Comparison of ENCODE assay signal across 35 cellular contexts in the genomic region with DNA sequence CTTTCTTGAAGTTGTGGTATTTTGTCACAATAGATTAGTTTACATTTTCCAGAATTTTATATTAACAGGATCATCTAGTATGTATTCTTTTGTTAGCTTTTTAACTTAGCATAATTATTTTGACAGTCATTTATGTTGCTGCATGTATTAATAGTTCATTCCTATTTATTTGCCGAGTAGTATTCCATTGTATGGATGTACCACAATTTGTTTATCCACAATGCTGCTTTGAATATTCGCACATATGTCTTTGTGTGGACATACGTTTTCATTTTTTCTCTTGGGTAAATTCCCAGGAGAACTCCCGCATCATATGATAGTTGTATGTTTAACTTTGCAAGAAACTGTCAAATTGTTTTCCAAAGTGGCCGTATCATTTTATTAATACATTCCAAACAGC.
"Had no signal": no experiment of that assay in that cellular context is flagged by ENCODE, and none has a peak within 500 bp of the region (broad histone marks: within the 10 kb centered on the region; RNA-seq: fewer than 3 reads in every experiment).

No MANE protein-coding gene starts in this region.

- DNase-seq: activated B cell treated with CpG ODN at 0.5 μM for 24 hours; activated CD4-positive, alpha-beta memory T cell treated with anti-CD3 and anti-CD28 coated beads for 36 hours; activated CD4-positive, alpha-beta T cell treated with anti-CD3 and anti-CD28 coated beads for 4 hours; activated CD4-positive, alpha-beta T cell treated with anti-CD3 and anti-CD28 coated beads, Interleukin-2, amount 10 ng/mL, durations not matched to agents 24 days and 14 days; activated CD4-positive, alpha-beta T cell treated with anti-CD3 and anti-CD28 coated beads, Interleukin-2, amount 50 U/mL, for 1 hour; activated CD4-positive, alpha-beta T cell treated with anti-CD3 and anti-CD28 coated beads, Interleukin-2, amount 50 U/mL, for 4 hours; activated CD4-positive, CD25-positive, alpha-beta regulatory T cell treated with anti-CD3 and anti-CD28 coated beads, Interleukin-2, amount 50 U/mL, for 72 hours; activated CD8-positive, alpha-beta memory T cell treated with anti-CD3 and anti-CD28 coated beads, Interleukin-2, amount 50 U/mL, for 4 hours; activated CD8-positive, alpha-beta T cell treated with anti-CD3 and anti-CD28 coated beads for 36 hours; activated effector memory CD4-positive, alpha-beta T cell treated with anti-CD3 and anti-CD28 coated beads, Interleukin-2, amount 50 U/mL, for 16 hours; activated gamma-delta T cell treated with Interleukin-2 at 50 U/mL for 16 hours; activated naive CD4-positive, alpha-beta T cell; activated naive CD4-positive, alpha-beta T cell treated with anti-CD3 and anti-CD28 coated beads for 36 hours; activated naive CD8-positive, alpha-beta T cell treated with anti-CD3 and anti-CD28 coated beads, Interleukin-2, amount 10 ng/mL, durations not matched to agents 7 days and 5 days; activated naive CD8-positive, alpha-beta T cell treated with anti-CD3 and anti-CD28 coated beads, Interleukin-2, amount 50 U/mL, for 24 hours; activated T-cell treated with anti-CD3 and anti-CD28 coated beads for 4 hours; activated T-cell treated with anti-CD3 and anti-CD28 coated beads, Interleukin-2, amount 50 U/mL, for 1 hour; activated T-cell treated with anti-CD3 and anti-CD28 coated beads, Interleukin-2, amount 50 U/mL, for 4 hours; activated T-cell treated with anti-CD3 and anti-CD28 coated beads, Interleukin-2, amount 50 U/mL, for 72 hours; aorta; caudate nucleus; cerebellar nuclear complex; T-helper 1 cell; T-helper 2 cell; T-helper 9 cell had no signal

- H3K4me1 Mint-ChIP-seq: activated B cell treated with CpG ODN at 0.5 μM for 24 hours; activated CD4-positive, alpha-beta T cell treated with anti-CD3 and anti-CD28 coated beads, Interleukin-2, amount 10 ng/mL, durations not matched to agents 24 days and 14 days; activated naive CD4-positive, alpha-beta T cell treated with anti-CD3 and anti-CD28 coated beads, Interleukin-2, amount 50 U/mL, for 24 hours; activated naive CD8-positive, alpha-beta T cell treated with anti-CD3 and anti-CD28 coated beads, Interleukin-2, amount 10 ng/mL, durations not matched to agents 7 days and 5 days; activated naive CD8-positive, alpha-beta T cell treated with anti-CD3 and anti-CD28 coated beads, Interleukin-2, amount 50 U/mL, for 24 hours; activated T-helper 17 cell treated with anti-CD3 and anti-CD28 coated beads, Interleukin-2, amount 50 U/mL, for 72 hours; brain; central memory CD8-positive, alpha-beta T cell had no signal

- H3K36me3 ChIP-seq: cardiac muscle cell had no signal

- H3K27ac Mint-ChIP-seq: activated B cell treated with CpG ODN at 0.5 μM for 24 hours; activated CD4-positive, alpha-beta memory T cell treated with anti-CD3 and anti-CD28 coated beads for 36 hours; activated CD4-positive, alpha-beta T cell treated with anti-CD3 and anti-CD28 coated beads, Interleukin-2, amount 10 ng/mL, durations not matched to agents 24 days and 14 days; activated CD8-positive, alpha-beta T cell treated with anti-CD3 and anti-CD28 coated beads for 36 hours; activated naive CD4-positive, alpha-beta T cell treated with anti-CD3 and anti-CD28 coated beads for 36 hours; activated naive CD4-positive, alpha-beta T cell treated with anti-CD3 and anti-CD28 coated beads, Interleukin-2, amount 50 U/mL, for 24 hours; activated naive CD8-positive, alpha-beta T cell; activated naive CD8-positive, alpha-beta T cell treated with anti-CD3 and anti-CD28 coated beads, Interleukin-2, amount 10 ng/mL, durations not matched to agents 7 days and 5 days; activated naive CD8-positive, alpha-beta T cell treated with anti-CD3 and anti-CD28 coated beads, Interleukin-2, amount 50 U/mL, for 24 hours; activated T-cell treated with anti-CD3 and anti-CD28 coated beads, Interleukin-2, amount 50 U/mL, for 72 hours; activated T-helper 1 cell treated with anti-CD3 and anti-CD28 coated beads, Interleukin-12 subunit alpha, Interleukin-12 subunit beta, Interleukin-2, Interleukin-4 antibody, amounts not matched to agents 30 ng/mL and 10 ng/mL and 1 ng/mL, durations not matched to agents 14 hours and 24 hours and 36 hours; activated T-helper 17 cell treated with anti-CD3 and anti-CD28 coated beads, Interleukin-2, amount 50 U/mL, for 72 hours; brain; T-helper 1 cell treated with Interleukin-12 subunit alpha and Interleukin-12 subunit beta and Interleukin-4 antibody, amounts not matched to agents 30 μg/mL and 1 μg/mL, for 36 hours; T-helper 2 cell treated with Interferon-gamma antibody and Interleukin-4, amounts not matched to agents 5 μg/mL and 100 μg/mL, for 36 hours had no signal

- H3K27me3 Mint-ChIP-seq: activated B cell treated with CpG ODN at 0.5 μM for 24 hours; activated CD4-positive, alpha-beta memory T cell treated with anti-CD3 and anti-CD28 coated beads for 36 hours; activated CD4-positive, alpha-beta T cell treated with anti-CD3 and anti-CD28 coated beads, Interleukin-2, amount 10 ng/mL, durations not matched to agents 24 days and 14 days; activated CD8-positive, alpha-beta T cell treated with anti-CD3 and anti-CD28 coated beads for 36 hours; activated naive CD4-positive, alpha-beta T cell treated with anti-CD3 and anti-CD28 coated beads, Interleukin-2, amount 50 U/mL, for 24 hours; activated naive CD8-positive, alpha-beta T cell; activated naive CD8-positive, alpha-beta T cell treated with anti-CD3 and anti-CD28 coated beads, Interleukin-2, amount 10 ng/mL, durations not matched to agents 7 days and 5 days; activated naive CD8-positive, alpha-beta T cell treated with anti-CD3 and anti-CD28 coated beads, Interleukin-2, amount 50 U/mL, for 24 hours; activated T-helper 17 cell treated with anti-CD3 and anti-CD28 coated beads, Interleukin-2, amount 50 U/mL, for 72 hours; central memory CD8-positive, alpha-beta T cell had no signal

- H3K27ac ChIP-seq: cardiac muscle cell, VCaP had no signal

- ATAC-seq: activated CD8-positive, alpha-beta T cell treated with anti-CD3 and anti-CD28 coated beads for 36 hours; activated naive CD8-positive, alpha-beta T cell treated with anti-CD3 and anti-CD28 coated beads, Interleukin-2, amount 50 U/mL, for 24 hours; activated T-cell treated with anti-CD3 and anti-CD28 coated beads, Interleukin-2, amount 50 U/mL, for 4 hours; activated T-cell treated with anti-CD3 and anti-CD28 coated beads, Interleukin-2, amount 50 U/mL, for 72 hours; activated T-helper 17 cell treated with anti-CD3 and anti-CD28 coated beads, Interleukin-2, amount 50 U/mL, for 72 hours had no signal

- H3K27me3 ChIP-seq: cardiac muscle cell had no signal

- H3K9me3 Mint-ChIP-seq: activated B cell treated with CpG ODN at 0.5 μM for 24 hours; activated CD4-positive, alpha-beta memory T cell treated with anti-CD3 and anti-CD28 coated beads for 36 hours; activated CD4-positive, alpha-beta T cell treated with anti-CD3 and anti-CD28 coated beads, Interleukin-2, amount 10 ng/mL, durations not matched to agents 24 days and 14 days; activated CD8-positive, alpha-beta T cell treated with anti-CD3 and anti-CD28 coated beads for 36 hours; activated naive CD4-positive, alpha-beta T cell treated with anti-CD3 and anti-CD28 coated beads for 36 hours; activated naive CD8-positive, alpha-beta T cell treated with anti-CD3 and anti-CD28 coated beads, Interleukin-2, amount 10 ng/mL, durations not matched to agents 7 days and 5 days; activated naive CD8-positive, alpha-beta T cell treated with anti-CD3 and anti-CD28 coated beads, Interleukin-2, amount 50 U/mL, for 24 hours; activated T-cell treated with anti-CD3 and anti-CD28 coated beads, Interleukin-2, amount 50 U/mL, for 4 hours; activated T-cell treated with anti-CD3 and anti-CD28 coated beads, Interleukin-2, amount 50 U/mL, for 72 hours; activated T-helper 1 cell treated with anti-CD3 and anti-CD28 coated beads, Interleukin-12 subunit alpha, Interleukin-12 subunit beta, Interleukin-2, Interleukin-4 antibody, amounts not matched to agents 30 ng/mL and 10 ng/mL and 1 ng/mL, durations not matched to agents 14 hours and 24 hours and 36 hours; activated T-helper 17 cell treated with anti-CD3 and anti-CD28 coated beads, Interleukin-2, amount 50 U/mL, for 72 hours; central memory CD8-positive, alpha-beta T cell; T-helper 1 cell treated with Interleukin-12 subunit alpha and Interleukin-12 subunit beta and Interleukin-4 antibody, amounts not matched to agents 30 μg/mL and 1 μg/mL, for 36 hours; T-helper 2 cell treated with Interferon-gamma antibody and Interleukin-4, amounts not matched to agents 5 μg/mL and 100 μg/mL, for 36 hours had no signal

- H3K4me3 Mint-ChIP-seq: activated B cell treated with CpG ODN at 0.5 μM for 24 hours; activated CD4-positive, alpha-beta memory T cell treated with anti-CD3 and anti-CD28 coated beads for 36 hours; activated CD4-positive, alpha-beta T cell treated with anti-CD3 and anti-CD28 coated beads, Interleukin-2, amount 10 ng/mL, durations not matched to agents 24 days and 14 days; activated CD8-positive, alpha-beta T cell treated with anti-CD3 and anti-CD28 coated beads for 36 hours; activated naive CD4-positive, alpha-beta T cell treated with anti-CD3 and anti-CD28 coated beads for 36 hours; activated naive CD4-positive, alpha-beta T cell treated with anti-CD3 and anti-CD28 coated beads, Interleukin-2, amount 50 U/mL, for 24 hours; activated naive CD8-positive, alpha-beta T cell; activated naive CD8-positive, alpha-beta T cell treated with anti-CD3 and anti-CD28 coated beads, Interleukin-2, amount 10 ng/mL, durations not matched to agents 7 days and 5 days; activated naive CD8-positive, alpha-beta T cell treated with anti-CD3 and anti-CD28 coated beads, Interleukin-2, amount 50 U/mL, for 24 hours; activated T-cell treated with anti-CD3 and anti-CD28 coated beads, Interleukin-2, amount 50 U/mL, for 4 hours; activated T-cell treated with anti-CD3 and anti-CD28 coated beads, Interleukin-2, amount 50 U/mL, for 72 hours; activated T-helper 1 cell treated with anti-CD3 and anti-CD28 coated beads, Interleukin-12 subunit alpha, Interleukin-12 subunit beta, Interleukin-2, Interleukin-4 antibody, amounts not matched to agents 30 ng/mL and 10 ng/mL and 1 ng/mL, durations not matched to agents 14 hours and 24 hours and 36 hours; activated T-helper 17 cell treated with anti-CD3 and anti-CD28 coated beads, Interleukin-2, amount 50 U/mL, for 72 hours; brain; central memory CD8-positive, alpha-beta T cell; T-helper 1 cell treated with Interleukin-12 subunit alpha and Interleukin-12 subunit beta and Interleukin-4 antibody, amounts not matched to agents 30 μg/mL and 1 μg/mL, for 36 hours; T-helper 2 cell treated with Interferon-gamma antibody and Interleukin-4, amounts not matched to agents 5 μg/mL and 100 μg/mL, for 36 hours had no signal

- H3K4me3 ChIP-seq: cardiac muscle cell had no signal
